1 cellular context compared by ENCODE assay signal in genomic region chr4:119044919-119045318, GRCh38.
TF ChIP-seq lines count a peak whose summit lies in the region.

No MANE protein-coding gene starts in this region.

TF ChIP-seq in SK-N-SH treated with all-trans-retinoic acid at 6 μM for 48 hours, 23 proteins besides CTCF, POLR2A, EP300 and RAD21 (continued from another document):
- TF ChIP-seq SNAI2 (CRISPR knock-in tag; IDR thresholded peaks at IDR 0.05) (no peak), CSRNP3 (CRISPR knock-in tag; IDR thresholded peaks at IDR 0.05) (no peak), ISL1 (CRISPR knock-in tag; IDR thresholded peaks at IDR 0.05) (peak; percentile 67), OSR1 (CRISPR knock-in tag; IDR thresholded peaks at IDR 0.05) (no peak)
TF ChIP-seq in SK-N-SH treated with all-trans-retinoic acid at 6 μM for 48 hours: peak in this region for 1.
